In genomic region chr17:78615631-78616030, GRCh38 we compare ENCODE assay signal across 24 cellular contexts. TPM values are rescaled to one million over a fixed set of nuclear protein-coding genes. Genes with fewer than 3 reads are reported as not detected.
DNase-seq lines count a peak whose midpoint lies in the region; ATAC-seq, FAIRE-seq and TF ChIP-seq lines count a peak whose summit lies in the region.
"Had no signal": no experiment of that assay in that cellular context is flagged by ENCODE, and none has a peak within 500 bp of the region (broad histone marks: within the 10 kb centered on the region; RNA-seq: fewer than 3 reads in every experiment).

No MANE protein-coding gene starts in this region.

- in situ Hi-C loops in HepG2 (cut with HindIII; ENCODE audit: extremely low pct_ligation_motif_present, low pct_unique_long_range_greater_than_20kb), result no loop called here

- no peak overlapping the region for H3K9ac ChIP-seq in HepG2 (ENCODE audit: insufficient read depth, low read depth, low read length)
- no peak overlapping the region for H3K9ac ChIP-seq in mesenchymal stem cell (ENCODE audit: low read length)
- no peak overlapping the region for H3K9ac ChIP-seq in trophoblast cell (ENCODE audit: low read length)
- H3K9ac ChIP-seq: BLaER1 had no signal

- BruUV-seq in HepG2 (replicated peaks; lab: Mats Ljungman, UMichigan), result no TSS peak

- POLR2A ChIA-PET in HepG2 (lab: Yijun Ruan, JAX), result no interaction called here

- no peak for ATAC-seq in HepG2
- ATAC-seq in right lobe of liver, result no peak
- ATAC-seq: CD8-positive, alpha-beta T cell; HCT116 had no signal

- H2BK120ac ChIP-seq in mesenchymal stem cell (ENCODE audit: low read depth, low read length) (no peak overlapping the region), trophoblast cell (ENCODE audit: insufficient read depth, low read length, poor library complexity) (no peak overlapping the region)

- H3K4me3 ChIP-seq in HepG2 (replicated peaks in 1 of 3; ENCODE audit: insufficient read depth in 1 of 3, low read depth in 2 of 3, low read length in 3 of 3) (no peak overlapping the region), right lobe of liver (no peak overlapping the region), mesenchymal stem cell (ENCODE audit: insufficient read depth in 1 of 2, low read depth in 1 of 2, low read length in 2 of 2) (no peak overlapping the region), trophoblast cell (ENCODE audit: low read depth, low read length) (no peak overlapping the region), vagina (no peak overlapping the region)
- H3K4me3 ChIP-seq: BLaER1 had no signal

- H3K14ac ChIP-seq in mesenchymal stem cell (ENCODE audit: low read length in 2 of 2) (no peak overlapping the region), trophoblast cell (ENCODE audit: low read length) (no peak overlapping the region)

- TF ChIP-seq CTCF in HepG2 (CRISPR knock-in tag; IDR thresholded peaks at IDR 0.05) (no peak), right lobe of liver (IDR thresholded peaks at IDR 0.05) (no peak), vagina (IDR thresholded peaks at IDR 0.05) (no peak), progenitor cell of endocrine pancreas (IDR thresholded peaks at IDR 0.05; ENCODE audit: unreplicated experiment) (no peak)

- no peak overlapping the region for H3K27ac Mint-ChIP-seq in progenitor cell of endocrine pancreas
- H3K27ac Mint-ChIP-seq: B cell; CD4-positive, CD25-positive, alpha-beta regulatory T cell; CD8-positive, alpha-beta T cell; H9 had no signal

- FAIRE-seq in HepG2 (lab: Jason Lieb, UNC), result no peak
- FAIRE-seq: A204.1, G401.6, GM12892 had no signal

- no peaks in the 10 kb centered on the region for H3K79me1 ChIP-seq in mesenchymal stem cell (replicated peaks; ENCODE audit: low read length, poor library complexity, severe bottlenecking)
- peaks cover 9% of the 10 kb centered on the region for H3K79me1 ChIP-seq in trophoblast cell (ENCODE audit: low read length)

- H3K4ac ChIP-seq in mesenchymal stem cell (ENCODE audit: low read depth in 1 of 2, low read length in 2 of 2), result no peak overlapping the region
- no peak overlapping the region for H3K4ac ChIP-seq in trophoblast cell (ENCODE audit: low read depth, low read length)

- DNase-seq in HepG2 (ENCODE audit: low spot score), result no peak
- DNase-seq in right lobe of liver, result no peak
- no peak for DNase-seq in mesenchymal stem cell
- DNase-seq in trophoblast cell, result no peak
- no peak for DNase-seq in vagina (ENCODE audit: extremely low spot score in 2 of 2)
- DNase-seq in NCI-H69 (lab: John Stamatoyannopoulos, UW), result no peak
- no peak for DNase-seq in progenitor cell of endocrine pancreas (ENCODE audit: low spot score, unreplicated experiment)
- no peak for DNase-seq in H4 (ENCODE audit: low spot score)
- DNase-seq: Caco-2; CD4-positive, CD25-positive, alpha-beta regulatory T cell; CD8-positive, alpha-beta T cell; DMS153; DND-41; GOT3; H9 had no signal

- no peaks in the 10 kb centered on the region for H3K79me2 ChIP-seq in HepG2 (ENCODE audit: insufficient read depth, low read length)
- no peaks in the 10 kb centered on the region for H3K79me2 ChIP-seq in trophoblast cell (ENCODE audit: control insufficient read depth, insufficient read depth, low read length, poor library complexity)

- no peaks in the 10 kb centered on the region for H3K36me3 Mint-ChIP-seq in progenitor cell of endocrine pancreas (ENCODE audit: insufficient read depth)
- H3K36me3 Mint-ChIP-seq: CD4-positive, CD25-positive, alpha-beta regulatory T cell; CD8-positive, alpha-beta T cell had no signal

- H3K27ac ChIP-seq in HepG2 (ENCODE audit: extremely low read length, insufficient read depth, low read length) (no peak overlapping the region), right lobe of liver (no peak overlapping the region), mesenchymal stem cell (ENCODE audit: low read length, poor library complexity, severe bottlenecking) (no peak overlapping the region), trophoblast cell (ENCODE audit: low read depth, low read length) (no peak overlapping the region), vagina (no peak overlapping the region)
- H3K27ac ChIP-seq: 22Rv1, BLaER1, C4-2B had no signal

- H3K4me1 ChIP-seq in HepG2 (ENCODE audit: insufficient read depth, low read length) (peaks cover 29% of the 10 kb centered on the region), right lobe of liver (no peaks in the 10 kb centered on the region), mesenchymal stem cell (ENCODE audit: control insufficient read depth, insufficient read depth, low read depth, low read length) (peaks cover 2% of the 10 kb centered on the region), trophoblast cell (ENCODE audit: control insufficient read depth in 1 of 2, insufficient read depth in 2 of 2, low read length in 2 of 2) (peaks cover 13 to 24% of the 10 kb centered on the region in 2 experiments), vagina (no peaks in the 10 kb centered on the region)
- H3K4me1 ChIP-seq: Caco-2 had no signal

- no peak for TF ChIP-seq POLR2A in HepG2 (IDR thresholded peaks at IDR 0.05; ENCODE audit: insufficient read depth in 1 of 2, low read depth in 2 of 2, low read length in 2 of 2)
- TF ChIP-seq POLR2A in right lobe of liver (IDR thresholded peaks at IDR 0.05), result no peak
- no peak for TF ChIP-seq POLR2A in vagina (IDR thresholded peaks at IDR 0.05)

- H3K4me1 Mint-ChIP-seq in progenitor cell of endocrine pancreas (ENCODE audit: low read depth), result no peaks in the 10 kb centered on the region
- H3K4me1 Mint-ChIP-seq: B cell had no signal

- H2BK12ac ChIP-seq in mesenchymal stem cell (ENCODE audit: low read length in 2 of 2) (peak overlapping the region; percentile 41 to 70), trophoblast cell (ENCODE audit: low read length) (peak overlapping the region; percentile 70)

- H3K9me3 Mint-ChIP-seq in progenitor cell of endocrine pancreas (ENCODE audit: low read depth), result peaks cover 9% of the 10 kb centered on the region

- intact Hi-C loops in HepG2 (cut with micrococcal nuclease; ENCODE audit: unreplicated experiment) (no loop called here), right lobe of liver (cut with DNase I) (no loop called here), vagina (cut with DNase I) (no loop called here)

- no peak for TF ChIP-seq RAD21 in HepG2 (CRISPR knock-in tag; IDR thresholded peaks at IDR 0.05)

- H3K23ac ChIP-seq in mesenchymal stem cell (ENCODE audit: low read length in 2 of 2) (no peak overlapping the region), trophoblast cell (ENCODE audit: low read length) (no peak overlapping the region)

- H4K8ac ChIP-seq in mesenchymal stem cell (ENCODE audit: low read length), result no peak overlapping the region
- no peak overlapping the region for H4K8ac ChIP-seq in trophoblast cell (ENCODE audit: low read depth, low read length)

- peaks cover 18% of the 10 kb centered on the region for H3K27me3 Mint-ChIP-seq in progenitor cell of endocrine pancreas
- H3K27me3 Mint-ChIP-seq: CD4-positive, CD25-positive, alpha-beta regulatory T cell had no signal

- no peak overlapping the region for H2BK15ac ChIP-seq in mesenchymal stem cell (ENCODE audit: low read depth, poor library complexity, severe bottlenecking)

- TF ChIP-seq EP300 in HepG2 (IDR thresholded peaks at IDR 0.05; ENCODE audit: low read depth in 2 of 2, low read length in 2 of 2), result no peak
- TF ChIP-seq EP300 in HepG2 (CRISPR knock-in tag; IDR thresholded peaks at IDR 0.05; ENCODE audit: borderline replicate concordance), result no peak

- H3K27me3 ChIP-seq in HepG2 (ENCODE audit: control insufficient read depth in 1 of 2, insufficient read depth in 2 of 2, low read length in 2 of 2) (peaks cover 0 to 29% of the 10 kb centered on the region in 2 experiments; a peak in 3 of 5 replicates), right lobe of liver (no peaks in the 10 kb centered on the region), mesenchymal stem cell (ENCODE audit: control insufficient read depth in 1 of 2, insufficient read depth in 1 of 2, low read length in 2 of 2) (peaks cover 0 to 7% of the 10 kb centered on the region in 2 experiments), trophoblast cell (ENCODE audit: insufficient read depth, low read length) (no peaks in the 10 kb centered on the region), vagina (no peaks in the 10 kb centered on the region)
- H3K27me3 ChIP-seq: BLaER1 had no signal

- peak overlapping the region; percentile 43 for H4K91ac ChIP-seq in mesenchymal stem cell (ENCODE audit: low read length)
- H4K91ac ChIP-seq in trophoblast cell (ENCODE audit: low read depth, low read length), result no peak overlapping the region

- H4K20me1 ChIP-seq in HepG2 (ENCODE audit: insufficient read depth, low read length), result no peaks in the 10 kb centered on the region
- H4K20me1 ChIP-seq: BLaER1 had no signal

- no peak overlapping the region for H3K4me3 Mint-ChIP-seq in progenitor cell of endocrine pancreas (ENCODE audit: low read depth)
- H3K4me3 Mint-ChIP-seq: B cell; CD4-positive, CD25-positive, alpha-beta regulatory T cell; CD8-positive, alpha-beta T cell; H9 had no signal

- no peak overlapping the region for H2AK5ac ChIP-seq in mesenchymal stem cell (ENCODE audit: low read length, severe bottlenecking)
- peak overlapping the region; percentile 36 for H2AK5ac ChIP-seq in trophoblast cell (ENCODE audit: low read length)

- H4K12ac ChIP-seq in trophoblast cell (ENCODE audit: low read depth, low read length), result no peak overlapping the region

- CTCF ChIA-PET in HepG2 (lab: Yijun Ruan, JAX; ENCODE audit: low intra/inter-chr PET ratio, low total read pairs), result no interaction called here

- no peaks in the 10 kb centered on the region for H3K36me3 ChIP-seq in HepG2 (replicated peaks in 1 of 2; ENCODE audit: control insufficient read depth in 1 of 2, insufficient read depth in 2 of 2, low read length in 2 of 2)
- H3K36me3 ChIP-seq in right lobe of liver, result no peaks in the 10 kb centered on the region
- H3K36me3 ChIP-seq in mesenchymal stem cell (ENCODE audit: control insufficient read depth in 1 of 2, insufficient read depth in 2 of 2, low read depth in 1 of 2, low read length in 2 of 2), result no peaks in the 10 kb centered on the region
- H3K36me3 ChIP-seq in trophoblast cell (ENCODE audit: control insufficient read depth in 1 of 2, insufficient read depth in 2 of 2, low read length in 2 of 2), result no peaks in the 10 kb centered on the region
- no peaks in the 10 kb centered on the region for H3K36me3 ChIP-seq in vagina
- H3K36me3 ChIP-seq: BLaER1 had no signal

- 67% methylated on average over 13 of the region's 13 CpGs for WGBS in HepG2 (ENCODE audit: low lambda C conversion rate)
- WGBS in right lobe of liver (ENCODE audit: insufficient coverage, low coverage, low lambda C conversion rate, missing lambda C conversion rate), result 96% methylated on average over 12 of the region's 13 CpGs
- WGBS in mesenchymal stem cell, result 91% methylated on average over 13 of the region's 13 CpGs
- WGBS in trophoblast cell (ENCODE audit: extremely low coverage, insufficient coverage, insufficient read length), result no CpG with 5 or more reads among the region's 13 CpGs

- H2BK5ac ChIP-seq in mesenchymal stem cell (ENCODE audit: low read depth, low read length, poor library complexity, severe bottlenecking), result no peak overlapping the region
- no peak overlapping the region for H2BK5ac ChIP-seq in trophoblast cell (ENCODE audit: low read depth, low read length, poor library complexity)

- no peak overlapping the region for H2AFZ ChIP-seq in HepG2 (ENCODE audit: low read length)
- H2AFZ ChIP-seq in mesenchymal stem cell (ENCODE audit: low read depth, low read length), result no peak overlapping the region
- no peak overlapping the region for H2AFZ ChIP-seq in trophoblast cell (ENCODE audit: insufficient read depth, low read length, poor library complexity)

- H3K18ac ChIP-seq in mesenchymal stem cell (ENCODE audit: low read depth in 1 of 2, low read length in 2 of 2), result no peak overlapping the region
- no peak overlapping the region for H3K18ac ChIP-seq in trophoblast cell (ENCODE audit: low read length)

- no peaks in the 10 kb centered on the region for H3K9me3 ChIP-seq in HepG2 (ENCODE audit: low read length)
- H3K9me3 ChIP-seq in right lobe of liver, result no peaks in the 10 kb centered on the region
- H3K9me3 ChIP-seq in mesenchymal stem cell (ENCODE audit: control insufficient read depth, low read length), result peaks cover 6% of the 10 kb centered on the region
- peaks cover 6% of the 10 kb centered on the region for H3K9me3 ChIP-seq in trophoblast cell (ENCODE audit: insufficient read depth, low read depth, low read length)
- H3K9me3 ChIP-seq in vagina, result no peaks in the 10 kb centered on the region

- no peak overlapping the region for H3K4me2 ChIP-seq in HepG2 (ENCODE audit: low read depth, low read length)
- H3K4me2 ChIP-seq in mesenchymal stem cell (ENCODE audit: low read length, poor library complexity, severe bottlenecking), result no peak overlapping the region
- no peak overlapping the region for H3K4me2 ChIP-seq in trophoblast cell (ENCODE audit: low read length)
- H3K4me2 ChIP-seq: BLaER1 had no signal

RNA-seq across cellular contexts. Expression of gene DNAH17, which starts 38.4 kb away (rescaled TPM):
- total RNA-seq in HepG2 (2016; rRNA removed; fragmentation: Illumina TruSeq; extraction: Trizol) (0.86 and 0.90 TPM in 2 replicates), right lobe of liver (under 1 TPM in 1 of 6 experiments, not detected in 5; 0.04 TPM), vagina (2.0 TPM), progenitor cell of endocrine pancreas (0.16 TPM in 1 of 2 replicates, not detected in the other)
- 0.51 and 0.79 TPM in 2 replicates for total RNA-seq in HepG2 (2016; cell fraction: cytosol; rRNA removed; fragmentation: Illumina TruSeq; extraction: Trizol; ENCODE audit: low read depth)
- 0.28 and 1.4 TPM in 2 replicates for total RNA-seq in HepG2 (2016; cell fraction: insoluble cytoplasmic fraction; rRNA removed; fragmentation: Illumina TruSeq; extraction: Trizol)
- 0.34 and 0.46 TPM in 2 replicates for total RNA-seq in HepG2 (2016; cell fraction: membrane; rRNA removed; fragmentation: Illumina TruSeq; extraction: Trizol)
- total RNA-seq in HepG2 (2016; cell fraction: nucleus; rRNA removed; fragmentation: Illumina TruSeq; extraction: Trizol), result 1.9 and 2.2 TPM in 2 replicates
- polyA plus RNA-seq in HepG2 (2011; rRNA removed), result 1.6 and 1.8 TPM in 2 replicates
- 0.98 and 1.4 TPM in 2 replicates for polyA plus RNA-seq in HepG2 (2011; cell fraction: cytosol; rRNA removed)
- 8.8 and 9.2 TPM in 2 replicates for polyA plus RNA-seq in HepG2 (2011; cell fraction: nucleus; rRNA removed)
- 3.3 and 4.0 TPM in 2 replicates for polyA plus RNA-seq in HepG2 (2012)
- 0.34 and 0.66 TPM in 2 replicates for polyA plus RNA-seq in HepG2 (2016; cell fraction: cytosol; fragmentation: Illumina TruSeq; extraction: Trizol; ENCODE audit: low read depth)
- 1.1 and 1.3 TPM in 2 replicates for polyA plus RNA-seq in HepG2 (2016; cell fraction: insoluble cytoplasmic fraction; fragmentation: Illumina TruSeq; extraction: Trizol; ENCODE audit: low read depth)
- 0.31 and 1.2 TPM in 2 replicates for polyA plus RNA-seq in HepG2 (2016; cell fraction: membrane; fragmentation: Illumina TruSeq; extraction: Trizol; ENCODE audit: low read depth)
- 2.7 and 3.1 TPM in 2 replicates for polyA plus RNA-seq in HepG2 (2016; cell fraction: nucleus; fragmentation: Illumina TruSeq; extraction: Trizol; ENCODE audit: insufficient read depth, low read depth)
- polyA minus RNA-seq in HepG2 (2011; rRNA and poly(A)+ RNA removed; ENCODE audit: low replicate concordance), result 2.5 and 3.0 TPM in 2 replicates
- 0.89 and 1.5 TPM in 2 replicates for polyA minus RNA-seq in HepG2 (2011; cell fraction: cytosol; rRNA and poly(A)+ RNA removed)
- polyA minus RNA-seq in HepG2 (2011; cell fraction: nucleus; rRNA and poly(A)+ RNA removed), result 6.1 and 6.3 TPM in 2 replicates
- 0.06 TPM for polyA plus RNA-seq in mesenchymal stem cell (2013, experiment 1 of 2)
- polyA plus RNA-seq in mesenchymal stem cell (2013, experiment 2 of 2), result 0.01 TPM
- 0.31 and 0.32 TPM in 2 replicates for polyA plus RNA-seq in trophoblast cell (2013)
- total RNA-seq in H4 (2014; rRNA removed; shearing (Covaris generic)), result 0.02 TPM in 1 of 2 replicates, not detected in the other
- polyA plus RNA-seq: AG04450 had no signal
